Comparison of ENCODE assay signal across 16 cellular contexts in genomic region chr22:47716890-47717615, GRCh38.
A peak's percentile ranks its signal among the peaks of the same experiment; 100 is the strongest.
DNase-seq lines count a peak whose midpoint lies in the region; ATAC-seq, FAIRE-seq and TF ChIP-seq lines count a peak whose summit lies in the region.
"Had no signal": no experiment of that assay in that cellular context is flagged by ENCODE, and none has a peak within 500 bp of the region (broad histone marks: within the 10 kb centered on the region; RNA-seq: fewer than 3 reads in every experiment).

No MANE protein-coding gene starts in this region.

- no peak for FAIRE-seq in GM19239 (lab: Jason Lieb, UNC)
- FAIRE-seq: D721Med had no signal

- H3K9me3 ChIP-seq in esophagus muscularis mucosa (no peaks in the 10 kb centered on the region), spleen (no peaks in the 10 kb centered on the region)
- H3K9me3 ChIP-seq: Caco-2 had no signal

- H3K4me1 ChIP-seq in esophagus muscularis mucosa (no peaks in the 10 kb centered on the region), spleen (no peaks in the 10 kb centered on the region)
- H3K4me1 ChIP-seq: Caco-2 had no signal

- in situ Hi-C loops in ACHN (cut with HindIII; ENCODE audit: low pct_ligation_motif_present, low pct_unique_long_range_greater_than_20kb, low sequenced_read_pairs) = no loop called here

- no peaks in the 10 kb centered on the region for H3K27me3 Mint-ChIP-seq in activated CD8-positive, alpha-beta T cell treated with anti-CD3 and anti-CD28 coated beads, Interleukin-2, amount 10 ng/mL, durations not matched to agents 7 days and 5 days (ENCODE audit: low read depth)

- H3K4me3 ChIP-seq in esophagus muscularis mucosa (no peak overlapping the region), spleen (no peak overlapping the region)

- DNase-seq in ELF-1 (ENCODE audit: low read depth, low spot score) (peak; percentile 40), M059J (ENCODE audit: low read depth) (peak; percentile 63), esophagus muscularis mucosa (ENCODE audit: extremely low spot score) (peak; percentile 68), spleen (peak; percentile 64), GM19239 (ENCODE audit: insufficient read length, low spot score) (no peak), ACHN (no peak)
- DNase-seq in activated CD8-positive, alpha-beta T cell treated with anti-CD3 and anti-CD28 coated beads, Interleukin-2, amount 10 ng/mL, durations not matched to agents 7 days and 5 days = no peak
- DNase-seq: AML-193; Caco-2; CD4-positive, alpha-beta T cell; GF-D8; GOT3; H9 had no signal

- CTCF ChIA-PET in activated CD8-positive, alpha-beta T cell treated with anti-CD3 and anti-CD28 coated beads, Interleukin-2, amount 10 ng/mL, durations not matched to agents 7 days and 5 days (lab: Charles Lee) = no interaction called here

- ATAC-seq in activated CD8-positive, alpha-beta T cell treated with anti-CD3 and anti-CD28 coated beads, Interleukin-2, amount 10 ng/mL, durations not matched to agents 7 days and 5 days = no peak

- H3K27ac ChIP-seq in esophagus muscularis mucosa (replicated peaks in 1 of 4) = no peak overlapping the region
- no peak overlapping the region for H3K27ac ChIP-seq in spleen
- H3K27ac ChIP-seq: C4-2B, HL-60 had no signal

- H3K9me3 Mint-ChIP-seq in activated CD8-positive, alpha-beta T cell treated with anti-CD3 and anti-CD28 coated beads, Interleukin-2, amount 10 ng/mL, durations not matched to agents 7 days and 5 days (ENCODE audit: insufficient read depth) = no peaks in the 10 kb centered on the region
- H3K9me3 Mint-ChIP-seq: CD4-positive, alpha-beta T cell; H9 had no signal

- intact Hi-C loops in esophagus muscularis mucosa (cut with DNase I) = no loop called here
- intact Hi-C loops in spleen (cut with DNase I; ENCODE audit: low total_unique reads) = no loop called here

- no peak overlapping the region for H3K27ac Mint-ChIP-seq in activated CD8-positive, alpha-beta T cell treated with anti-CD3 and anti-CD28 coated beads, Interleukin-2, amount 10 ng/mL, durations not matched to agents 7 days and 5 days
- H3K27ac Mint-ChIP-seq: CD4-positive, alpha-beta T cell had no signal

- H3K27me3 ChIP-seq in esophagus muscularis mucosa (peaks cover 0 to 79% (median 0%) of the 10 kb centered on the region in 4 donors), spleen (replicated peaks in 1 of 7) (peaks cover 0 to 51% (median 0%) of the 10 kb centered on the region in 7 donors)

- TF ChIP-seq POLR2A in esophagus muscularis mucosa (IDR thresholded peaks at IDR 0.05; ENCODE audit: low read depth) (no peak), spleen (IDR thresholded peaks at IDR 0.05) (no peak)

- H3K4me1 Mint-ChIP-seq in activated CD8-positive, alpha-beta T cell treated with anti-CD3 and anti-CD28 coated beads, Interleukin-2, amount 10 ng/mL, durations not matched to agents 7 days and 5 days (ENCODE audit: low read depth) = no peaks in the 10 kb centered on the region

- H3K36me3 Mint-ChIP-seq in activated CD8-positive, alpha-beta T cell treated with anti-CD3 and anti-CD28 coated beads, Interleukin-2, amount 10 ng/mL, durations not matched to agents 7 days and 5 days (ENCODE audit: low read depth) = no peaks in the 10 kb centered on the region

- POLR2A ChIA-PET in activated CD8-positive, alpha-beta T cell treated with anti-CD3 and anti-CD28 coated beads, Interleukin-2, amount 10 ng/mL, durations not matched to agents 7 days and 5 days (lab: Charles Lee) = no interaction called here

- TF ChIP-seq CTCF in esophagus muscularis mucosa (IDR thresholded peaks at IDR 0.05) (no peak), spleen (IDR thresholded peaks at IDR 0.05 in 8 of 11, conservative IDR thresholded peaks at IDR 0.05 in 3 of 11) (no peak)

- H3K36me3 ChIP-seq in esophagus muscularis mucosa (no peaks in the 10 kb centered on the region), spleen (no peaks in the 10 kb centered on the region)

- no peak for TF ChIP-seq EP300 in esophagus muscularis mucosa (IDR thresholded peaks at IDR 0.05)

- no peak overlapping the region for H3K4me3 Mint-ChIP-seq in activated CD8-positive, alpha-beta T cell treated with anti-CD3 and anti-CD28 coated beads, Interleukin-2, amount 10 ng/mL, durations not matched to agents 7 days and 5 days
- H3K4me3 Mint-ChIP-seq: CD4-positive, alpha-beta T cell; H9 had no signal

- 83% methylated on average over 16 of the region's 16 CpGs for WGBS in esophagus muscularis mucosa
- 77 to 82% (median 79%) methylated on average over 16 of the region's 16 CpGs for WGBS in spleen, 5 donors

Comparison
In these comparisons a context has a peak if more than half of its experiments do, and no peak if none do; other contexts are left out.
1. DNase-seq: peak in ELF-1 (single experiment), M059J (single experiment), esophagus muscularis mucosa (single experiment) and spleen (single experiment); none in GM19239 (single experiment), activated CD8-positive, alpha-beta T cell treated with anti-CD3 and anti-CD28 coated beads, Interleukin-2, amount 10 ng/mL, durations not matched to agents 7 days and 5 days (single experiment) and ACHN (single experiment).